In genomic region chr9:106529616-106530015, GRCh38 we compare ENCODE assay signal across 19 cellular contexts.
DNase-seq lines count a peak whose midpoint lies in the region; ATAC-seq and TF ChIP-seq lines count a peak whose summit lies in the region.
"Had no signal": no experiment of that assay in that cellular context is flagged by ENCODE, and none has a peak within 500 bp of the region (broad histone marks: within the 10 kb centered on the region; RNA-seq: fewer than 3 reads in every experiment).

No MANE protein-coding gene starts in this region.

- TF ChIP-seq RAD21 in SK-N-SH (IDR thresholded peaks at IDR 0.05; ENCODE audit: low read length), result no peak

- POLR2A ChIA-PET in SK-N-SH (lab: Yijun Ruan, JAX), result no interaction called here
- POLR2A ChIA-PET in CD4-positive, alpha-beta memory T cell (lab: Charles Lee; ENCODE audit: partially characterized antibody), result no interaction called here

- H3K27ac ChIP-seq in SK-N-SH (ENCODE audit: low read depth in 2 of 2, low read length in 1 of 2), result no peak overlapping the region
- H3K27ac ChIP-seq in foreskin keratinocyte, result no peak overlapping the region
- peak overlapping the region; percentile 31 for H3K27ac ChIP-seq in smooth muscle cell (ENCODE audit: low read depth)
- H3K27ac ChIP-seq in CD4-positive, alpha-beta memory T cell (ENCODE audit: low read depth, low read length), result no peak overlapping the region
- H3K27ac ChIP-seq: 22Rv1, A549, C4-2B had no signal

- H3K9me2 ChIP-seq in SK-N-SH, result no peaks in the 10 kb centered on the region

- H3K36me3 Mint-ChIP-seq in CD4-positive, alpha-beta memory T cell, result no peaks in the 10 kb centered on the region

- no peak overlapping the region for H3K4me3 Mint-ChIP-seq in CD4-positive, alpha-beta memory T cell
- H3K4me3 Mint-ChIP-seq: CD4-positive, alpha-beta T cell; HFFc6 had no signal

- no peak for TF ChIP-seq EP300 in SK-N-SH (IDR thresholded peaks at IDR 0.05; ENCODE audit: borderline replicate concordance in 1 of 2, low read depth in 1 of 2, low read length in 1 of 2)

- no peaks in the 10 kb centered on the region for H3K4me1 Mint-ChIP-seq in CD4-positive, alpha-beta memory T cell

- H2AFZ ChIP-seq in SK-N-SH (ENCODE audit: low read depth) (no peak overlapping the region), smooth muscle cell (ENCODE audit: low read depth) (no peak overlapping the region)

- TF ChIP-seq CTCF in SK-N-SH (IDR thresholded peaks at IDR 0.05), result no peak
- TF ChIP-seq CTCF in foreskin keratinocyte (conservative IDR thresholded peaks at IDR 0.05), result no peak
- TF ChIP-seq CTCF in smooth muscle cell (IDR thresholded peaks at IDR 0.05; ENCODE audit: borderline replicate concordance, insufficient read depth, poor library complexity, severe bottlenecking), result no peak

- no peak overlapping the region for H3K9ac ChIP-seq in SK-N-SH
- H3K9ac ChIP-seq in smooth muscle cell (ENCODE audit: low read depth), result no peak overlapping the region

- no peaks in the 10 kb centered on the region for H3K36me3 ChIP-seq in SK-N-SH (replicated peaks in 1 of 2; ENCODE audit: control insufficient read depth in 1 of 2, insufficient read depth in 2 of 2, low read length in 1 of 2)
- no peaks in the 10 kb centered on the region for H3K36me3 ChIP-seq in smooth muscle cell (ENCODE audit: low read depth)
- H3K36me3 ChIP-seq in CD4-positive, alpha-beta memory T cell (ENCODE audit: insufficient read depth, low read length), result no peaks in the 10 kb centered on the region

- no peaks in the 10 kb centered on the region for H3K9me3 ChIP-seq in SK-N-SH
- H3K9me3 ChIP-seq in smooth muscle cell (replicated peaks; ENCODE audit: low read depth), result no peaks in the 10 kb centered on the region
- no peaks in the 10 kb centered on the region for H3K9me3 ChIP-seq in CD4-positive, alpha-beta memory T cell (ENCODE audit: control insufficient read depth in 1 of 2, low read length in 2 of 2)
- H3K9me3 ChIP-seq: A549 had no signal

- H3K27ac Mint-ChIP-seq in CD4-positive, alpha-beta memory T cell, result no peak overlapping the region
- H3K27ac Mint-ChIP-seq: CD4-positive, alpha-beta T cell; HFFc6 had no signal

- H3K4me2 ChIP-seq in SK-N-SH, result no peak overlapping the region
- H3K4me2 ChIP-seq in smooth muscle cell, result no peak overlapping the region
- H3K4me2 ChIP-seq: A549 had no signal

- H3K27me3 Mint-ChIP-seq in CD4-positive, alpha-beta memory T cell, result no peaks in the 10 kb centered on the region
- H3K27me3 Mint-ChIP-seq: CD4-positive, alpha-beta T cell had no signal

- H3K9me3 Mint-ChIP-seq in CD4-positive, alpha-beta memory T cell, result peaks cover 0 to 32% (median 12%) of the 10 kb centered on the region in 8 donors

- intact Hi-C loops in CD4-positive, alpha-beta memory T cell (cut with micrococcal nuclease), result no loop called here

- H4K20me1 ChIP-seq in SK-N-SH (ENCODE audit: insufficient read depth) (no peaks in the 10 kb centered on the region), smooth muscle cell (ENCODE audit: low read depth) (no peaks in the 10 kb centered on the region)

- H3K27me3 ChIP-seq in SK-N-SH (ENCODE audit: insufficient read depth), result no peaks in the 10 kb centered on the region
- H3K27me3 ChIP-seq in foreskin keratinocyte, result no peaks in the 10 kb centered on the region
- H3K27me3 ChIP-seq in smooth muscle cell (ENCODE audit: low read depth), result no peaks in the 10 kb centered on the region
- H3K27me3 ChIP-seq in CD4-positive, alpha-beta memory T cell (ENCODE audit: insufficient read depth, low read length), result no peaks in the 10 kb centered on the region

- peaks cover 0 to 2% of the 10 kb centered on the region in 2 experiments; a peak in 1 of 4 replicates for H3K4me1 ChIP-seq in SK-N-SH (ENCODE audit: control insufficient read depth in 1 of 2, insufficient read depth in 2 of 2, low read depth in 1 of 2, low read length in 1 of 2)
- no peaks in the 10 kb centered on the region for H3K4me1 ChIP-seq in foreskin keratinocyte
- no peaks in the 10 kb centered on the region for H3K4me1 ChIP-seq in smooth muscle cell (ENCODE audit: low read depth)
- no peaks in the 10 kb centered on the region for H3K4me1 ChIP-seq in CD4-positive, alpha-beta memory T cell (ENCODE audit: insufficient read depth, low read length)
- H3K4me1 ChIP-seq: A549 had no signal

- WGBS in SK-N-SH (ENCODE audit: low lambda C conversion rate), result 26% methylated on average over 3 of the region's 3 CpGs
- 66% methylated on average over 3 of the region's 3 CpGs for WGBS in smooth muscle cell (ENCODE audit: low lambda C conversion rate)

- H3F3A ChIP-seq in SK-N-SH (replicated peaks; ENCODE audit: insufficient read depth), result no peaks in the 10 kb centered on the region
- H3F3A ChIP-seq in smooth muscle cell (ENCODE audit: low read depth), result no peaks in the 10 kb centered on the region

- CTCF ChIA-PET in SK-N-SH (lab: Yijun Ruan, JAX), result interaction anchor here (1.1 kb wide), 1 partner anchor 14 kb away, joined by 4 read pairs; no protein-coding TSS in a partner anchor
- CTCF ChIA-PET in CD4-positive, alpha-beta memory T cell (lab: Charles Lee; ENCODE audit: partially characterized antibody), result no interaction called here

- H3K79me2 ChIP-seq in SK-N-SH (ENCODE audit: insufficient read depth), result no peaks in the 10 kb centered on the region
- no peaks in the 10 kb centered on the region for H3K79me2 ChIP-seq in smooth muscle cell (ENCODE audit: low read depth)

- DNase-seq in SK-N-SH (no peak), RPMI7951 (ENCODE audit: low read depth) (peak; percentile 32), foreskin keratinocyte (peak in 1 of 2 donors; percentile 22), smooth muscle cell (lab: John Stamatoyannopoulos, UW; ENCODE audit: unreplicated experiment) (no peak), cerebellar nuclear complex (lab: John Stamatoyannopoulos, UW) (no peak)
- DNase-seq in CD4-positive, alpha-beta memory T cell, result no peak
- DNase-seq: AML-193; CD4-positive, alpha-beta T cell; DMS153; DMS79 treated with DMSO at 0.1 percent for 48 hours; GF-D8; GOT3; H7; HFFc6 had no signal

- ATAC-seq in SK-N-SH treated with all-trans-retinoic acid at 6 μM for 48 hours (peak; percentile 81), foreskin keratinocyte (peak; percentile 29)
- ATAC-seq: A549, HCT116 had no signal

- no peak overlapping the region for H3K4me3 ChIP-seq in SK-N-SH (ENCODE audit: low read depth in 2 of 2, low read length in 1 of 2)
- H3K4me3 ChIP-seq in smooth muscle cell, result no peak overlapping the region
- H3K4me3 ChIP-seq in CD4-positive, alpha-beta memory T cell (ENCODE audit: low read length in 2 of 2), result no peak overlapping the region
- H3K4me3 ChIP-seq: A549 had no signal

TF ChIP-seq in SK-N-SH treated with all-trans-retinoic acid at 6 μM for 48 hours, 23 proteins besides CTCF, POLR2A, EP300 and RAD21:
- 0 out of 2 replicates have a peak, but pooled peaks have one; percentile 19 for TF ChIP-seq TOX (CRISPR knock-in tag; IDR thresholded peaks at IDR 0.05; ENCODE audit: borderline replicate concordance)
- TF ChIP-seq ISL1 (CRISPR knock-in tag; IDR thresholded peaks at IDR 0.05), result no peak; the same call in 1 of the 2 replicates
- 0 out of 2 replicates have a peak, but pooled peaks have one; percentile 33 for TF ChIP-seq CREB5 (CRISPR knock-in tag; IDR thresholded peaks at IDR 0.05; ENCODE audit: low read depth)

TF ChIP-seq in SK-N-SH, 30 proteins besides CTCF, POLR2A, EP300 and RAD21 (continues in another document):
- no peak for TF ChIP-seq TEAD4 (IDR thresholded peaks at IDR 0.05; ENCODE audit: borderline replicate concordance, insufficient read depth)
- TF ChIP-seq RCOR1 (IDR thresholded peaks at IDR 0.05; ENCODE audit: low read length), result no peak
- TF ChIP-seq MXI1 (IDR thresholded peaks at IDR 0.05; ENCODE audit: low read depth, low read length), result no peak
- no peak for TF ChIP-seq USF1 (IDR thresholded peaks at IDR 0.05; ENCODE audit: borderline replicate concordance, low read depth)
- no peak for TF ChIP-seq CHD2 (IDR thresholded peaks at IDR 0.05; ENCODE audit: low read length, partially characterized antibody)
- no peak for TF ChIP-seq EZH2phosphoT487 (IDR thresholded peaks at IDR 0.05; ENCODE audit: borderline replicate concordance, low read depth)
- TF ChIP-seq ZBTB33 (IDR thresholded peaks at IDR 0.05; ENCODE audit: borderline replicate concordance, low read depth), result no peak
